Comparison of ENCODE assay signal across 18 cellular contexts in the genomic region with DNA sequence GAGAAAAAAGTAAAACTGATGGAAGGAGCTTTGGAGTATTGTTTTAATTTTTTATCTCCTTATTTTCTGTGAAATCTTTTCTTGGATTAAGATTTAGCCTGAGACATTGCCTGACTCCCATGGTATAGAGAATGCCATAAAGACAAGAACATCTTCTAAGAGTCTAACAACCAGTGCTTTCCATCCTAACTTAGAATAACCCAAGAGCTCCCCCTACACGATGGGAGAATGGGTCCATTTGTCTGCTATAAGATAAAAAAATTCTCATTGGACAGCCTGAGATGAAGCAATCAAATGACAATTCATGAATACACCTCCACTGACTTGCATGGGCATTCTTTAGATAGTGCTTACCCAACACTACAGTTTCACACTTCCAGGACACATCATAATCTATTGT.
A peak's percentile ranks its signal among the peaks of the same experiment; 100 is the strongest.
DNase-seq lines count a peak whose midpoint lies in the region; ATAC-seq and TF ChIP-seq lines count a peak whose summit lies in the region.
"Had no signal": no experiment of that assay in that cellular context is flagged by ENCODE, and none has a peak within 500 bp of the region (broad histone marks: within the 10 kb centered on the region; RNA-seq: fewer than 3 reads in every experiment).

No MANE protein-coding gene starts in this region.

- H3K36me3 Mint-ChIP-seq in endodermal cell (ENCODE audit: low read depth): no peaks in the 10 kb centered on the region
- H3K36me3 Mint-ChIP-seq in activated naive CD4-positive, alpha-beta T cell treated with anti-CD3 and anti-CD28 coated beads, Interleukin-2, amount 10 ng/mL, durations not matched to agents 7 days and 5 days: peaks cover 3% of the 10 kb centered on the region
- H3K36me3 Mint-ChIP-seq: T-cell had no signal

- H3K4me3 Mint-ChIP-seq in endodermal cell: no peak overlapping the region
- no peak overlapping the region for H3K4me3 Mint-ChIP-seq in activated naive CD4-positive, alpha-beta T cell treated with anti-CD3 and anti-CD28 coated beads, Interleukin-2, amount 10 ng/mL, durations not matched to agents 7 days and 5 days
- H3K4me3 Mint-ChIP-seq: B cell; CD4-positive, alpha-beta T cell; H9; T-cell had no signal

- H3K79me2 ChIP-seq in OCI-LY7 (ENCODE audit: insufficient read depth, low read depth, low read length): no peaks in the 10 kb centered on the region

- no peak overlapping the region for H3K4me3 ChIP-seq in OCI-LY7 (ENCODE audit: low read depth, low read length, poor library complexity, severe bottlenecking)
- H3K4me3 ChIP-seq in endodermal cell (ENCODE audit: low read length): no peak overlapping the region
- H3K4me3 ChIP-seq in Peyer's patch: no peak overlapping the region

- no peak overlapping the region for H3K4me2 ChIP-seq in OCI-LY7 (ENCODE audit: low read length)
- H3K4me2 ChIP-seq: SK-N-SH had no signal

- peaks cover 7% of the 10 kb centered on the region for H3K4me1 Mint-ChIP-seq in endodermal cell
- peaks cover 18% of the 10 kb centered on the region for H3K4me1 Mint-ChIP-seq in activated naive CD4-positive, alpha-beta T cell treated with anti-CD3 and anti-CD28 coated beads, Interleukin-2, amount 10 ng/mL, durations not matched to agents 7 days and 5 days
- H3K4me1 Mint-ChIP-seq: B cell, H9 had no signal

- BruUV-seq in OCI-LY7 (replicated peaks; lab: Mats Ljungman, UMichigan): no TSS peak

- intact Hi-C loops in OCI-LY7 (cut with micrococcal nuclease; ENCODE audit: unreplicated experiment): no loop called here

- WGBS in endodermal cell (ENCODE audit: insufficient coverage in 1 of 2, insufficient read length in 1 of 2), 2 experiments: 58% methylated on average over 1 of the region's 1 CpG; no CpG with 5 or more reads in 1 of the 2 experiments

- DNase-seq in OCI-LY7 (ENCODE audit: low spot score) (no peak), endodermal cell (no peak), Peyer's patch (no peak), KBM-7 (no peak)
- no peak for DNase-seq in activated naive CD4-positive, alpha-beta T cell treated with anti-CD3 and anti-CD28 coated beads, Interleukin-2, amount 10 ng/mL, durations not matched to agents 7 days and 5 days
- DNase-seq: CD4-positive, alpha-beta T cell; H9; Kasumi-1; NCI-H1417; NCI-H1930; NCI-H446; NCI-H748 treated with DMSO at 0.1 percent for 48 hours; SK-N-SH; T-cell had no signal

- POLR2A ChIA-PET in OCI-LY7 (lab: Charles Lee): no interaction called here

- no peaks in the 10 kb centered on the region for H3K9me3 Mint-ChIP-seq in endodermal cell
- peaks cover 12% of the 10 kb centered on the region for H3K9me3 Mint-ChIP-seq in activated naive CD4-positive, alpha-beta T cell treated with anti-CD3 and anti-CD28 coated beads, Interleukin-2, amount 10 ng/mL, durations not matched to agents 7 days and 5 days
- H3K9me3 Mint-ChIP-seq: CD4-positive, alpha-beta T cell; H9 had no signal

- TF ChIP-seq POLR2A in Peyer's patch (IDR thresholded peaks at IDR 0.05): no peak

- H3K36me3 ChIP-seq in OCI-LY7 (ENCODE audit: insufficient read depth, low read length): no peaks in the 10 kb centered on the region
- H3K36me3 ChIP-seq in endodermal cell (ENCODE audit: control insufficient read depth, insufficient read depth, low read length): no peaks in the 10 kb centered on the region
- H3K36me3 ChIP-seq in Peyer's patch: no peaks in the 10 kb centered on the region

- H4K20me1 ChIP-seq in OCI-LY7 (ENCODE audit: insufficient read depth, low read length): no peaks in the 10 kb centered on the region

- in situ Hi-C loops in KBM-7 (cut with MboI; ENCODE audit: low pct_unique_long_range_greater_than_20kb, low sequenced_read_pairs): no loop called here

- peak; percentile 46 for ATAC-seq in GM18868 (IDR thresholded peaks at IDR 0.05; ENCODE audit: unreplicated experiment)
- ATAC-seq: Right ventricle myocardium inferior had no signal

- no peak overlapping the region for H2AFZ ChIP-seq in OCI-LY7 (ENCODE audit: low read length)

- peak; percentile 11 for TF ChIP-seq CTCF in C4-2B (conservative IDR thresholded peaks at IDR 0.05)
- TF ChIP-seq CTCF in OCI-LY7 (conservative IDR thresholded peaks at IDR 0.05; ENCODE audit: low read length): 0 out of 2 replicates have a peak, but pooled peaks have one; percentile 16
- peak; percentile 35 for TF ChIP-seq CTCF in endodermal cell (conservative IDR thresholded peaks at IDR 0.05)
- no peak for TF ChIP-seq CTCF in Peyer's patch (IDR thresholded peaks at IDR 0.05)

- no peak overlapping the region for H3K9ac ChIP-seq in endodermal cell (ENCODE audit: extremely low read depth, low read length, poor library complexity, severe bottlenecking)
- H3K9ac ChIP-seq: SK-N-SH had no signal

- H3K4me1 ChIP-seq in OCI-LY7 (ENCODE audit: insufficient read depth, low read length, poor library complexity, severe bottlenecking) (no peaks in the 10 kb centered on the region), endodermal cell (ENCODE audit: control insufficient read depth, insufficient read depth, low read length) (peaks cover 10% of the 10 kb centered on the region), Peyer's patch (no peaks in the 10 kb centered on the region)

- H3K9me3 ChIP-seq in OCI-LY7 (ENCODE audit: low read length) (no peaks in the 10 kb centered on the region), endodermal cell (ENCODE audit: control insufficient read depth, low read length) (no peaks in the 10 kb centered on the region), Peyer's patch (no peaks in the 10 kb centered on the region)
- H3K9me3 ChIP-seq: SK-N-SH had no signal

- H3K27me3 Mint-ChIP-seq in endodermal cell (ENCODE audit: insufficient read depth): peaks cover 2% of the 10 kb centered on the region
- no peaks in the 10 kb centered on the region for H3K27me3 Mint-ChIP-seq in activated naive CD4-positive, alpha-beta T cell treated with anti-CD3 and anti-CD28 coated beads, Interleukin-2, amount 10 ng/mL, durations not matched to agents 7 days and 5 days
- H3K27me3 Mint-ChIP-seq: B cell; CD4-positive, alpha-beta T cell; T-cell had no signal

- no peaks in the 10 kb centered on the region for H3K9me2 ChIP-seq in OCI-LY7 (ENCODE audit: insufficient read depth, low read length)
- H3K9me2 ChIP-seq: SK-N-SH had no signal

- CTCF ChIA-PET in OCI-LY7 (lab: Charles Lee; ENCODE audit: unreplicated experiment): no interaction called here
- CTCF ChIA-PET in activated naive CD4-positive, alpha-beta T cell treated with anti-CD3 and anti-CD28 coated beads, Interleukin-2, amount 10 ng/mL, durations not matched to agents 7 days and 5 days (lab: Charles Lee): no interaction called here

- H3K27ac ChIP-seq in C4-2B: no peak overlapping the region
- H3K27ac ChIP-seq in OCI-LY7 (ENCODE audit: low read depth, low read length, poor library complexity, severe bottlenecking): no peak overlapping the region
- H3K27ac ChIP-seq in endodermal cell (ENCODE audit: low read depth, low read length): no peak overlapping the region
- no peak overlapping the region for H3K27ac ChIP-seq in Peyer's patch

- H3K27me3 ChIP-seq in endodermal cell (ENCODE audit: control insufficient read depth, insufficient read depth, low read length, poor library complexity, severe bottlenecking): no peaks in the 10 kb centered on the region
- H3K27me3 ChIP-seq in Peyer's patch: no peaks in the 10 kb centered on the region

- no peak overlapping the region for H3K27ac Mint-ChIP-seq in endodermal cell
- H3K27ac Mint-ChIP-seq in activated naive CD4-positive, alpha-beta T cell treated with anti-CD3 and anti-CD28 coated beads, Interleukin-2, amount 10 ng/mL, durations not matched to agents 7 days and 5 days: no peak overlapping the region
- H3K27ac Mint-ChIP-seq: B cell; CD4-positive, alpha-beta T cell; H9; T-cell had no signal

Comparison
In these comparisons a context has a peak if more than half of its experiments do, and no peak if none do; other contexts are left out.
1. CTCF ChIP-seq: peak in C4-2B (single experiment), OCI-LY7 (single experiment) and endodermal cell (single experiment); none in Peyer's patch (0 of 6).